ENCODE assay signal across 1 cellular context in the genomic region with DNA sequence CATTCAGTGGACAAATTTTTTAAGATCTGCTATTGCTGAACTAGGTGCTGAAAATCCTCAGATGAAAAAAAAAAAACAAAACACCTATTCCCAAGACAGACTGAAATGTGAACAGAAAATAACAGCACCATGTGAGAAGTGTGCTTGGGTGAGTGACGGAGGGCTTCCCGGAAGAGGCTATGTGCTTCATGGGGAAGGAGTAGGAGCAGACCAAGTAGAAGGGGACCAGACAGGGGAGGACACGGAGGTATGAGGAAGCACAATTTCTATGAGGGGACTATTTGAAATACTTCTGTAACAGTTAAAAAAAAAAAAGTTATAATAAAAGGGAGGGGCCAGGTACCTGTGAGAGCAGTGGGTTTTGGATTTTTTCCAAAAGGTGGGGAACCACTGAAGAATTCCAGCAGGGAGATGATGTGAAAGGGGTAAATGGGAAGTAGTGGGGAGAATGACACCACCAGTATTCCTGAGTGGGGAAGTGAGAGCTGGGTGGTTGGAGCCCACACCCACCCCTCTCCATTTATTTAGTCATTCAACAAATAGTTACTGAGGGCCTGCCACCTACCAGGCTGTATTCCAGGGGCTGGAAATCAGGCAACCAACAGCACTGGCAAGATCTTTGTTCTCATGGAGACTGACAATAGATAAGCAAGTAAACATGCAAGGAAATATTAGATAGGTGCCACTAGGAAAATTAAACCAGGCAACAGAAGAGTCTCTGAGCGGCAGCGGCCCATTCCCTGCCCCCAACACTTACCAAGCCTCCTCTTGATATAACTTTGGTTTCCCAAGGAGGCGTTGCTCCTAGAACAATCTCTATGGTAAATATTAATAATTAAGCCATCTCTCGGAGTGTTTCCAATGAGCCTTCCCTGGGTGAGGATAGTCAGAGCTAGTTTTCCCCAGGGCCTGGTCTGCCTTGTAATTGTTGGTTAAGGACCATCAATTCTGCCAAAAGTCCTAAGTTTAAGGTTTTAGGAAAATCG.
TF ChIP-seq lines count a peak whose summit lies in the region.

No MANE protein-coding gene starts in this region.

TF ChIP-seq in K562, 482 proteins besides CTCF, POLR2A, EP300 and RAD21 (continued from another document):
- TF ChIP-seq, protein P1, sequence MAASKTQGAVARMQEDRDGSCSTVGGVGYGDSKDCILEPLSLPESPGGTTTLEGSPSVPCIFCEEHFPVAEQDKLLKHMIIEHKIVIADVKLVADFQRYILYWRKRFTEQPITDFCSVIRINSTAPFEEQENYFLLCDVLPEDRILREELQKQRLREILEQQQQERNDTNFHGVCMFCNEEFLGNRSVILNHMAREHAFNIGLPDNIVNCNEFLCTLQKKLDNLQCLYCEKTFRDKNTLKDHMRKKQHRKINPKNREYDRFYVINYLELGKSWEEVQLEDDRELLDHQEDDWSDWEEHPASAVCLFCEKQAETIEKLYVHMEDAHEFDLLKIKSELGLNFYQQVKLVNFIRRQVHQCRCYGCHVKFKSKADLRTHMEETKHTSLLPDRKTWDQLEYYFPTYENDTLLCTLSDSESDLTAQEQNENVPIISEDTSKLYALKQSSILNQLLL (CRISPR knock-in tag; IDR thresholded peaks at IDR 0.05; ENCODE audit: borderline replicate concordance), result no peak
- TF ChIP-seq NBN (IDR thresholded peaks at IDR 0.05; ENCODE audit: low read depth), result no peak
- no peak for TF ChIP-seq ZNF764 (CRISPR knock-in tag; IDR thresholded peaks at IDR 0.05; ENCODE audit: low read depth)
- no peak for TF ChIP-seq BMI1 (IDR thresholded peaks at IDR 0.05; ENCODE audit: low read length)
- TF ChIP-seq, protein P2, sequence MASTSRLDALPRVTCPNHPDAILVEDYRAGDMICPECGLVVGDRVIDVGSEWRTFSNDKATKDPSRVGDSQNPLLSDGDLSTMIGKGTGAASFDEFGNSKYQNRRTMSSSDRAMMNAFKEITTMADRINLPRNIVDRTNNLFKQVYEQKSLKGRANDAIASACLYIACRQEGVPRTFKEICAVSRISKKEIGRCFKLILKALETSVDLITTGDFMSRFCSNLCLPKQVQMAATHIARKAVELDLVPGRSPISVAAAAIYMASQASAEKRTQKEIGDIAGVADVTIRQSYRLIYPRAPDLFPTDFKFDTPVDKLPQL (IDR thresholded peaks at IDR 0.05; ENCODE audit: extremely low read depth, insufficient read length), result no peak
- TF ChIP-seq CBX2 (IDR thresholded peaks at IDR 0.05; ENCODE audit: insufficient read depth, low read length, poor library complexity, severe bottlenecking), result no peak
- no peak for TF ChIP-seq SMARCE1 (IDR thresholded peaks at IDR 0.05)
- TF ChIP-seq FOXP1 (CRISPR knock-in tag; IDR thresholded peaks at IDR 0.05), result no peak
- no peak for TF ChIP-seq CHD4 (IDR thresholded peaks at IDR 0.05; ENCODE audit: insufficient read depth, insufficient replicate concordance, low read depth, low read length, poor library complexity, severe bottlenecking)
- TF ChIP-seq ELF1 (tag; IDR thresholded peaks at IDR 0.05), result no peak
TF ChIP-seq in K562: peak in this region for 4.
